Comparison of ENCODE assay signal across 8 cellular contexts in the genomic region with DNA sequence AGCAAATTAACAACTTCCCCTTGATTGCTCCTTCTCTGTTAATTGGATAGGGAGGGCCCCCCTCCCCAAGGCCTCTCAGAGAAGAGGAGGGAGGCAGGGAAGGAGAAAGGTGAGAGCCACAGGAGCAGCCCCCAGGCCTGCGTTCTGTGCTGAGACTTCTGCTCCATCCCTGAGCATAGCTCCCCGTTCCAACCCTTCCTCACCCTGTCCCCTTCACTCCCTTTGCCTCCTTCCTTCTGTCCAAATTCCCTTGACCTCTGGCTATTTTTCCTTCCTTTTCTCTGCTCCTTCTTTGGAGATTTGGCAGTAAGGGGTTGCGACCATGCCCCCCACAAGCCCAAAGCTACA. TPM values are rescaled to one million over a fixed set of nuclear protein-coding genes. Genes with fewer than 3 reads are reported as not detected.
DNase-seq lines count a peak whose midpoint lies in the region; ATAC-seq and TF ChIP-seq lines count a peak whose summit lies in the region.

No MANE protein-coding gene starts in this region.

- H3K4me1 Mint-ChIP-seq in activated CD4-positive, alpha-beta T cell treated with anti-CD3 and anti-CD28 coated beads for 36 hours, result peaks cover 33% of the 10 kb centered on the region
- H3K4me1 Mint-ChIP-seq in glutamatergic neuron (ENCODE audit: low read depth, unreplicated experiment), result peaks cover 64% of the 10 kb centered on the region
- peaks cover 53% of the 10 kb centered on the region for H3K4me1 Mint-ChIP-seq in stimulated activated naive CD8-positive, alpha-beta T cell treated with anti-CD3 and anti-CD28 coated beads, Interleukin-15, amount 100 ng/mL, for 72 hours

- peaks cover 4% of the 10 kb centered on the region for H3K36me3 Mint-ChIP-seq in activated CD4-positive, alpha-beta T cell treated with anti-CD3 and anti-CD28 coated beads for 36 hours (ENCODE audit: low read depth)
- H3K36me3 Mint-ChIP-seq in glutamatergic neuron (ENCODE audit: unreplicated experiment), result peaks cover 20% of the 10 kb centered on the region

- CTCF ChIA-PET in activated CD4-positive, alpha-beta T cell treated with anti-CD3 and anti-CD28 coated beads for 36 hours (lab: Charles Lee), result interaction anchor here (0.6 to 6.2 kb wide), 29 partner anchors 8 to 355 kb away, joined by 3 to 135 read pairs (median 3); a partner anchor contains a TSS

- POLR2A ChIA-PET in activated CD4-positive, alpha-beta T cell treated with anti-CD3 and anti-CD28 coated beads for 36 hours (lab: Charles Lee), result interaction anchor here (0.6 kb wide), 1 partner anchor 834 kb away, joined by 3 read pairs; no protein-coding TSS in a partner anchor

- H3K27ac ChIP-seq in VCaP, result peak overlapping the region; percentile 87

- no peak for DNase-seq in activated CD4-positive, alpha-beta T cell treated with anti-CD3 and anti-CD28 coated beads for 36 hours
- DNase-seq in activated CD4-positive, alpha-beta T cell treated with anti-CD3 and anti-CD28 coated beads, Interleukin-2, amount 50 U/mL, for 1 hour, result no peak
- DNase-seq in glutamatergic neuron (no peak), mucosa of gallbladder (ENCODE audit: low spot score) (no peak), sciatic nerve (ENCODE audit: low spot score) (no peak), DMS153 treated with DMSO at 0.1 percent for 48 hours (lab: John Stamatoyannopoulos, UW; ENCODE audit: unreplicated experiment) (no peak)
- no peak for DNase-seq in stimulated activated naive CD8-positive, alpha-beta T cell treated with anti-CD3 and anti-CD28 coated beads, Interleukin-15, amount 100 ng/mL, for 72 hours

- ATAC-seq in activated CD4-positive, alpha-beta T cell treated with anti-CD3 and anti-CD28 coated beads for 36 hours, result no peak
- no peak for ATAC-seq in stimulated activated naive CD8-positive, alpha-beta T cell treated with anti-CD3 and anti-CD28 coated beads, Interleukin-15, amount 100 ng/mL, for 72 hours
- no peak for ATAC-seq in sciatic nerve

- H3K4me3 Mint-ChIP-seq in activated CD4-positive, alpha-beta T cell treated with anti-CD3 and anti-CD28 coated beads for 36 hours, result peak overlapping the region; percentile 85
- peak overlapping the region; percentile 96 for H3K4me3 Mint-ChIP-seq in glutamatergic neuron (ENCODE audit: unreplicated experiment)
- H3K4me3 Mint-ChIP-seq in stimulated activated naive CD8-positive, alpha-beta T cell treated with anti-CD3 and anti-CD28 coated beads, Interleukin-15, amount 100 ng/mL, for 72 hours, result peak overlapping the region; percentile 86 to 93

- TF ChIP-seq CTCF in VCaP (conservative IDR thresholded peaks at IDR 0.05) (no peak), glutamatergic neuron (IDR thresholded peaks at IDR 0.05; ENCODE audit: partially characterized antibody, unreplicated experiment) (no peak)

- peaks cover 36% of the 10 kb centered on the region for H3K27me3 Mint-ChIP-seq in activated CD4-positive, alpha-beta T cell treated with anti-CD3 and anti-CD28 coated beads for 36 hours
- H3K27me3 Mint-ChIP-seq in glutamatergic neuron (ENCODE audit: unreplicated experiment), result peaks cover 25% of the 10 kb centered on the region
- H3K27me3 Mint-ChIP-seq in stimulated activated naive CD8-positive, alpha-beta T cell treated with anti-CD3 and anti-CD28 coated beads, Interleukin-15, amount 100 ng/mL, for 72 hours, result peaks cover 40% of the 10 kb centered on the region

- peak overlapping the region; percentile 64 for H3K27ac Mint-ChIP-seq in activated CD4-positive, alpha-beta T cell treated with anti-CD3 and anti-CD28 coated beads for 36 hours
- H3K27ac Mint-ChIP-seq in glutamatergic neuron (ENCODE audit: unreplicated experiment), result peak overlapping the region; percentile 97
- no peak overlapping the region for H3K27ac Mint-ChIP-seq in stimulated activated naive CD8-positive, alpha-beta T cell treated with anti-CD3 and anti-CD28 coated beads, Interleukin-15, amount 100 ng/mL, for 72 hours

- no peaks in the 10 kb centered on the region for H3K9me3 Mint-ChIP-seq in activated CD4-positive, alpha-beta T cell treated with anti-CD3 and anti-CD28 coated beads for 36 hours (ENCODE audit: low read depth)
- H3K9me3 Mint-ChIP-seq in glutamatergic neuron (ENCODE audit: unreplicated experiment), result peaks cover 40% of the 10 kb centered on the region
- no peaks in the 10 kb centered on the region for H3K9me3 Mint-ChIP-seq in stimulated activated naive CD8-positive, alpha-beta T cell treated with anti-CD3 and anti-CD28 coated beads, Interleukin-15, amount 100 ng/mL, for 72 hours

- intact Hi-C loops in activated CD4-positive, alpha-beta T cell treated with anti-CD3 and anti-CD28 coated beads for 36 hours (cut with DNase I, micrococcal nuclease), result loop anchor here (1.0 to 10.0 kb wide), 6 partner anchors 17 to 279 kb away; a partner anchor contains a TSS
- intact Hi-C loops in sciatic nerve (cut with DNase I), result loop anchor here (5.0 to 10.0 kb wide), 2 partner anchors 84 to 192 kb away; a partner anchor contains a TSS

RNA-seq across cellular contexts. Expression of a gene that starts 0.8 kb away (rescaled TPM):
- total RNA-seq in activated CD4-positive, alpha-beta T cell treated with anti-CD3 and anti-CD28 coated beads for 36 hours, result 1 to 10 TPM; 7.3 to 8.0 TPM
- 451 TPM for total RNA-seq in glutamatergic neuron (ENCODE audit: unreplicated experiment)
- total RNA-seq in mucosa of gallbladder, result 4.1 TPM
- total RNA-seq in sciatic nerve, result 5.5 TPM

RNA-seq across cellular contexts. Expression of a gene that starts 28.5 kb away (rescaled TPM):
- 10 to 100 TPM; 51.8 to 76.6 TPM for total RNA-seq in activated CD4-positive, alpha-beta T cell treated with anti-CD3 and anti-CD28 coated beads for 36 hours
- 152 TPM for total RNA-seq in glutamatergic neuron (ENCODE audit: unreplicated experiment)
- 49.5 TPM for total RNA-seq in mucosa of gallbladder
- 35.2 TPM for total RNA-seq in sciatic nerve

RNA-seq across cellular contexts. Expression of a gene that starts 31.3 kb away (rescaled TPM):
- total RNA-seq in activated CD4-positive, alpha-beta T cell treated with anti-CD3 and anti-CD28 coated beads for 36 hours, result 100 to 1,000 TPM in 1 of 2 experiments, 10 to 100 TPM in 1; 99.7 to 118 TPM
- total RNA-seq in glutamatergic neuron (ENCODE audit: unreplicated experiment), result 47.1 TPM
- total RNA-seq in mucosa of gallbladder, result 16.6 TPM
- 15.0 TPM for total RNA-seq in sciatic nerve

RNA-seq across cellular contexts. Expression of a gene that starts 47.2 kb away (rescaled TPM):
- under 1 TPM; 0.25 to 0.37 TPM for total RNA-seq in activated CD4-positive, alpha-beta T cell treated with anti-CD3 and anti-CD28 coated beads for 36 hours
- 0.81 TPM for total RNA-seq in glutamatergic neuron (ENCODE audit: unreplicated experiment)
- 21.5 TPM for total RNA-seq in mucosa of gallbladder
- total RNA-seq in sciatic nerve, result 32.2 TPM

RNA-seq across cellular contexts. Expression of a gene that starts 55.4 kb away (rescaled TPM):
- total RNA-seq in activated CD4-positive, alpha-beta T cell treated with anti-CD3 and anti-CD28 coated beads for 36 hours, result 10 to 100 TPM; 26.8 to 44.2 TPM
- total RNA-seq in glutamatergic neuron (ENCODE audit: unreplicated experiment) (23.3 TPM), mucosa of gallbladder (80.5 TPM), sciatic nerve (45.8 TPM)

Comparison
In these comparisons a context has a peak if more than half of its experiments do, and no peak if none do; other contexts are left out.
1. H3K27ac Mint-ChIP-seq: peak in activated CD4-positive, alpha-beta T cell treated with anti-CD3 and anti-CD28 coated beads for 36 hours (single experiment) and glutamatergic neuron (single experiment); none in stimulated activated naive CD8-positive, alpha-beta T cell treated with anti-CD3 and anti-CD28 coated beads, Interleukin-15, amount 100 ng/mL, for 72 hours (0 of 2).
2. RNA of a gene that starts 0.8 kb away (total RNA-seq): 451 TPM in glutamatergic neuron (single experiment); 7.3 to 8.0 TPM in activated CD4-positive, alpha-beta T cell treated with anti-CD3 and anti-CD28 coated beads for 36 hours, 5.5 TPM in sciatic nerve (single experiment) and 4.1 TPM in mucosa of gallbladder (single experiment); every median in the first group is over 10 times any median in the second.
3. Peak in every context shown above with its lines, with median percentiles within 50 percentile points of each other: H3K4me3 Mint-ChIP-seq.